ENCODE assay signal across 22 cellular contexts in the genomic region with DNA sequence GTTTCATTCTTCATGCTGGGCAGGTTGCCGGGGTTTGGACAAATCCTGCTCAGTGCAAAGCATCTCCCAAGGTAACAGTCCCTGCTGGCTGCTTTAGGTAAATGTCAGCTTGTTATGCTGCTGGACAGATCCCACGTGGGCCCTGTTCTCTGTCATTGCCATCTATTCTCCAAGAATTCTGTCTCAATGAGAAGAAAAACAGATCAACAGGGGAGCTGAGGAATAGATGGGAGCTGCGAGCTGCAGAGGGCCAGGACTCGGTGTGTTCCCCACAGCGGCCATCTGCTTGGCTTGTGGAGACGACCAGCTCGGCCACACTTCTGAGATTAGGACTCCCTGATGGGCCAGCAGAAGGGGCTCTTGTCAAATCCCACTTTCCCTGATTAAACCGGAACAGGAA.
DNase-seq lines count a peak whose midpoint lies in the region; ATAC-seq and TF ChIP-seq lines count a peak whose summit lies in the region.
"Had no signal": no experiment of that assay in that cellular context is flagged by ENCODE, and none has a peak within 500 bp of the region (broad histone marks: within the 10 kb centered on the region; RNA-seq: fewer than 3 reads in every experiment).

No MANE protein-coding gene starts in this region.

- no peak overlapping the region for H2BK20ac ChIP-seq in H9 (ENCODE audit: low read depth, low read length, poor library complexity, severe bottlenecking)

- H2BK15ac ChIP-seq in H9 (ENCODE audit: low read depth, low read length) = no peak overlapping the region

- H3K4me1 Mint-ChIP-seq in H9 = peaks cover 6% of the 10 kb centered on the region in 2 experiments; a peak in 1 of 4 replicates

- H2BK120ac ChIP-seq in H9 (ENCODE audit: low read depth, low read length, poor library complexity, severe bottlenecking) = no peak overlapping the region

- H3K27me3 ChIP-seq in H9 (ENCODE audit: insufficient read depth, low read length) (no peaks in the 10 kb centered on the region), WERI-Rb-1 (ENCODE audit: insufficient read depth, low read depth, severe bottlenecking) (no peaks in the 10 kb centered on the region)
- H3K27me3 ChIP-seq: BLaER1, Peyer's patch had no signal

- no peak overlapping the region for H4K91ac ChIP-seq in H9 (ENCODE audit: insufficient read length, low read depth, low read length)

- H3K4ac ChIP-seq in H9 (ENCODE audit: low read depth, low read length) = no peak overlapping the region

- H4K5ac ChIP-seq in H9 (ENCODE audit: insufficient read length, low read depth, low read length) = no peak overlapping the region

- no peak overlapping the region for H3K27ac ChIP-seq in H9 (ENCODE audit: insufficient read length, low read depth, low read length)
- H3K27ac ChIP-seq in WERI-Rb-1 = no peak overlapping the region
- H3K27ac ChIP-seq: BLaER1, Peyer's patch, SJCRH30 had no signal

- no peaks in the 10 kb centered on the region for H3K9me3 Mint-ChIP-seq in H9

- no peaks in the 10 kb centered on the region for H3K36me3 ChIP-seq in WERI-Rb-1
- H3K36me3 ChIP-seq: BLaER1, Peyer's patch, SJCRH30 had no signal

- H2BK12ac ChIP-seq in H9 (ENCODE audit: insufficient read length, low read depth, low read length) = no peak overlapping the region

- H2BK5ac ChIP-seq in H9 (ENCODE audit: insufficient read length, low read length) = no peak overlapping the region

- no peak overlapping the region for H3K4me2 ChIP-seq in H9 (ENCODE audit: insufficient read depth, insufficient read length, low read length)
- H3K4me2 ChIP-seq: BLaER1 had no signal

- no CpG with 5 or more reads among the region's 8 CpGs for WGBS in H9 (ENCODE audit: extremely low coverage, insufficient read length, low lambda C conversion rate)

- no peaks in the 10 kb centered on the region for H4K20me1 ChIP-seq in H9 (ENCODE audit: control insufficient read depth, insufficient read depth, insufficient read length)
- H4K20me1 ChIP-seq: BLaER1 had no signal

- no peak overlapping the region for H3K18ac ChIP-seq in H9 (ENCODE audit: insufficient read length, low read depth, low read length)

- TF ChIP-seq CTCF in H9 (conservative IDR thresholded peaks at IDR 0.05) (peak; percentile 40; the same call in 2 of the 3 replicates), WERI-Rb-1 (IDR thresholded peaks at IDR 0.05; ENCODE audit: low read depth, low read length) (peak; percentile 24; the same call in 1 of the 2 replicates), GM20000 (IDR thresholded peaks at IDR 0.05; ENCODE audit: extremely low read depth, missing control alignments) (no peak)

- H2AFZ ChIP-seq in H9 (ENCODE audit: low read length) = no peak overlapping the region

- no peak overlapping the region for H3K23ac ChIP-seq in H9 (ENCODE audit: insufficient read length, low read depth, low read length)

- H3K27ac Mint-ChIP-seq in H9 = no peak overlapping the region
- H3K27ac Mint-ChIP-seq: CD4-positive, alpha-beta T cell had no signal

- H3K36me3 Mint-ChIP-seq in H9 (ENCODE audit: insufficient read depth in 1 of 3, low read depth in 3 of 3) = no peaks in the 10 kb centered on the region

- no peak for ATAC-seq in HG03095 (IDR thresholded peaks at IDR 0.05; ENCODE audit: unreplicated experiment)
- ATAC-seq: HCT116 had no signal

- no peak overlapping the region for H3K4me3 Mint-ChIP-seq in H9
- H3K4me3 Mint-ChIP-seq: CD4-positive, alpha-beta T cell had no signal

- H3K27me3 Mint-ChIP-seq in H9 (ENCODE audit: low read depth) = no peaks in the 10 kb centered on the region
- H3K27me3 Mint-ChIP-seq: CD4-positive, alpha-beta T cell had no signal

- H2AK5ac ChIP-seq in H9 (ENCODE audit: insufficient read length, low read length) = no peak overlapping the region

- H3K9me3 ChIP-seq in H9 (ENCODE audit: control insufficient read depth, low read depth, low read length) (no peaks in the 10 kb centered on the region), WERI-Rb-1 (ENCODE audit: severe bottlenecking) (peaks cover 4% of the 10 kb centered on the region)
- H3K9me3 ChIP-seq: BLaER1, Peyer's patch, SJCRH30 had no signal

- no peaks in the 10 kb centered on the region; the same call in 1 of the 2 replicates for H3K4me1 ChIP-seq in H9 (ENCODE audit: insufficient read depth, low read length)
- H3K4me1 ChIP-seq: BLaER1, Peyer's patch, SJCRH30 had no signal

- H3K79me1 ChIP-seq in H9 (ENCODE audit: insufficient read depth, low read depth, low read length, poor library complexity, severe bottlenecking) = no peaks in the 10 kb centered on the region

- DNase-seq in H9 (no peak), WERI-Rb-1 (peak; percentile 85), iPS-NIHi11 (ENCODE audit: low spot score) (peak; percentile 17), pons (ENCODE audit: low spot score) (peak; percentile 31), T1000 (lab: John Stamatoyannopoulos, UW) (no peak), GM20000 (ENCODE audit: low spot score) (no peak), AML-193 (lab: John Stamatoyannopoulos, UW) (no peak)
- DNase-seq: CD4-positive, alpha-beta T cell; COR-L47; DMS 273 treated with DMSO at 0.1 percent for 48 hours; DMS79 treated with DMSO at 0.1 percent for 48 hours; IMR-90; Karpas-422; NCI-H1694 treated with DMSO at 0.1 percent for 48 hours; NCI-H226; NCI-H774; NK-92 treated with Interleukin-12 subunit alpha and Interleukin-12 subunit beta, amount 100 ng/mL, for 24 hours; Peyer's patch; SJCRH30 had no signal

- H3K9ac ChIP-seq in H9 (ENCODE audit: extremely low read depth, insufficient read length, low read length) = no peak overlapping the region
- H3K9ac ChIP-seq: BLaER1 had no signal

- no peak overlapping the region for H3T11ph ChIP-seq in H9 (ENCODE audit: low read length)

- no peak overlapping the region for H3K14ac ChIP-seq in H9 (ENCODE audit: insufficient read depth, low read length)

- H3K23me2 ChIP-seq in H9 (ENCODE audit: insufficient read length, low read depth, low read length, poor library complexity, severe bottlenecking) = no peaks in the 10 kb centered on the region

- H3K56ac ChIP-seq in H9 (ENCODE audit: insufficient read length, low read depth, low read length) = no peak overlapping the region

- H4K8ac ChIP-seq in H9 (replicated peaks; ENCODE audit: insufficient read length, low read depth, low read length) = no peak overlapping the region

- H3K79me2 ChIP-seq in H9 (ENCODE audit: insufficient read depth, low read length) = no peaks in the 10 kb centered on the region

- peak overlapping the region; percentile 21 for H3K4me3 ChIP-seq in WERI-Rb-1 (ENCODE audit: low read depth, low read length)
- H3K4me3 ChIP-seq: BLaER1, Peyer's patch, SJCRH30 had no signal

Comparison
In these comparisons a context has a peak if more than half of its experiments do, and no peak if none do; other contexts are left out.
1. DNase-seq: peak in WERI-Rb-1 (single experiment), iPS-NIHi11 (single experiment) and pons (single experiment); none in H9 (single experiment), T1000 (single experiment), GM20000 (single experiment) and AML-193 (0 of 2).